Comparison of ENCODE assay signal across 16 cellular contexts in the genomic region with DNA sequence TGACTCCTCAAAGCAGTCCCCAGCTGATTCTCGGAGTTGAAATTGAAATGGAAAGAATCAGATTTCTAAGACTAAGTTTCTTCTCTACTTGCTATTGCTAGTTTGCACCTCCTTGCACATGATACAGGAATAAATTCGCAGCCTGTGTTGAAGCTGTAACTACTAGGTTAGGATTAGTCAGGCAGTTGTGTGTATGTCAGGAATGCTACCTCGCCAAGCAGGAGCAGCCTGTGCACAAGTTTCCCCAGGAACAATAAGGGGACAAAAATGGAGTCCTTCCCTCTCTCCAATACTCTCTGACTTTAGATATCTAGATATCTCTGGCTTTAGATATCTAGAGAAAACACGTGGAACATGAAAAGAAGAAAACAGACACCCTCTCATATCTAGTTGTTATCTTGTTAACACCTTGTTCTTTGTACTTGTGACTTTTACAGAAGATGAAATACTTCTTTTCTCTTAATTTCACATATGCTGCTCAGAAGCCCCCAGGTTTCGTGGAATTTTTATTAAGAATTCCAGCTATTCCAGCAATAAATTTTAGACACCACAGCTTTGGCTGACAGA. TPM values are rescaled to one million over a fixed set of nuclear protein-coding genes. Genes with fewer than 3 reads are reported as not detected.
DNase-seq lines count a peak whose midpoint lies in the region; ATAC-seq, FAIRE-seq and TF ChIP-seq lines count a peak whose summit lies in the region.
"Had no signal": no experiment of that assay in that cellular context is flagged by ENCODE, and none has a peak within 500 bp of the region (broad histone marks: within the 10 kb centered on the region; RNA-seq: fewer than 3 reads in every experiment).

No MANE protein-coding gene starts in this region.

- H3K4me2 ChIP-seq in mesendoderm (ENCODE audit: low read length), result no peak overlapping the region
- H3K4me2 ChIP-seq: BLaER1 treated with 17β-estradiol and CSF1 and Interleukin-3, amounts not matched to agents 10 nM and 100 nM; GM23338 had no signal

- no peak overlapping the region for H4K5ac ChIP-seq in mesendoderm (ENCODE audit: low read length)

- H3K4me3 ChIP-seq in mesendoderm (ENCODE audit: low read length) (no peak overlapping the region), small intestine (ENCODE audit: low read depth in 1 of 2, low read length in 2 of 2) (no peak overlapping the region)
- H3K4me3 ChIP-seq: BLaER1 treated with 17β-estradiol and CSF1 and Interleukin-3, amounts not matched to agents 10 nM and 100 nM; GM12878; GM23338 had no signal

- no peak overlapping the region for H2BK120ac ChIP-seq in mesendoderm (ENCODE audit: low read depth, low read length)

- no peak overlapping the region for H2BK5ac ChIP-seq in mesendoderm (ENCODE audit: low read length)

- H4K8ac ChIP-seq in mesendoderm (ENCODE audit: low read depth, low read length), result no peak overlapping the region

- no peak for TF ChIP-seq CTCF in chondrocyte (IDR thresholded peaks at IDR 0.05)

- no peak overlapping the region for H3K9ac ChIP-seq in mesendoderm (ENCODE audit: low read length)
- H3K9ac ChIP-seq: BLaER1 treated with 17β-estradiol and CSF1 and Interleukin-3, amounts not matched to agents 10 nM and 100 nM had no signal

- no peaks in the 10 kb centered on the region for H3K27me3 Mint-ChIP-seq in chondrocyte (ENCODE audit: low read depth)

- H3K27me3 ChIP-seq in mesendoderm (ENCODE audit: insufficient read depth, low read length, poor library complexity) (no peaks in the 10 kb centered on the region), small intestine (ENCODE audit: control insufficient read depth in 2 of 2, insufficient read depth in 2 of 2, low read length in 2 of 2) (no peaks in the 10 kb centered on the region)
- H3K27me3 ChIP-seq: BLaER1 treated with 17β-estradiol and CSF1 and Interleukin-3, amounts not matched to agents 10 nM and 100 nM had no signal

- no peak overlapping the region for H3K56ac ChIP-seq in mesendoderm (ENCODE audit: low read length)

- peaks cover 21% of the 10 kb centered on the region for H3K36me3 Mint-ChIP-seq in chondrocyte (ENCODE audit: low read depth)
- H3K36me3 Mint-ChIP-seq: CD4-positive, CD25-positive, alpha-beta regulatory T cell had no signal

- no CpG with 5 or more reads among the region's 5 CpGs for WGBS in mesendoderm (ENCODE audit: extremely low coverage, insufficient coverage, low lambda C conversion rate)
- 46 to 67% (median 50%) methylated on average over 5 of the region's 5 CpGs for WGBS in small intestine, 3 donors

- FAIRE-seq in small intestine (lab: Jason Lieb, UNC), result no peak
- FAIRE-seq: GM12878 had no signal

- H3K4me1 ChIP-seq in mesendoderm (ENCODE audit: control insufficient read depth, low read depth, low read length), result no peaks in the 10 kb centered on the region
- H3K4me1 ChIP-seq in small intestine (ENCODE audit: control insufficient read depth in 2 of 2, insufficient read depth in 1 of 2, low read depth in 1 of 2, low read length in 1 of 2), result no peaks in the 10 kb centered on the region
- H3K4me1 ChIP-seq: BLaER1 treated with 17β-estradiol and CSF1 and Interleukin-3, amounts not matched to agents 10 nM and 100 nM had no signal

- H3K79me1 ChIP-seq in mesendoderm (ENCODE audit: low read length), result no peaks in the 10 kb centered on the region

- H3K4me1 Mint-ChIP-seq in chondrocyte (ENCODE audit: low read depth), result peaks cover 96% of the 10 kb centered on the region
- H3K4me1 Mint-ChIP-seq: CD4-positive, CD25-positive, alpha-beta regulatory T cell had no signal

- H2AK5ac ChIP-seq in mesendoderm (ENCODE audit: low read length), result no peak overlapping the region

- no peak overlapping the region for H3K4ac ChIP-seq in mesendoderm (ENCODE audit: low read depth, low read length)

- no peak overlapping the region for H3K23ac ChIP-seq in mesendoderm (ENCODE audit: low read length)

- no peak overlapping the region for H3K18ac ChIP-seq in mesendoderm (ENCODE audit: low read length)

- DNase-seq in chondrocyte (ENCODE audit: low spot score) (no peak), mesendoderm (peak; percentile 24), renal cortical epithelial cell (ENCODE audit: low read depth) (peak; percentile 22), small intestine (no peak), SKM-1 treated with dmso at 0.1 percent for 144 hours (lab: John Stamatoyannopoulos, UW; ENCODE audit: unreplicated experiment) (no peak), HPDE6-E6E7 (ENCODE audit: extremely low spot score) (no peak)
- no peak for DNase-seq in stimulated activated CD4-positive, alpha-beta T cell treated with anti-CD3 and anti-CD28 coated beads, Interleukin-15, amount 100 ng/mL, for 24 hours
- DNase-seq: ACHN; CD4-positive, CD25-positive, alpha-beta regulatory T cell; DMS53; H7 had no signal

- H3K79me2 ChIP-seq in mesendoderm (ENCODE audit: control insufficient read depth, insufficient read depth, low read length), result no peaks in the 10 kb centered on the region

- H3K9me3 ChIP-seq in small intestine (ENCODE audit: control insufficient read depth, low read depth), result no peaks in the 10 kb centered on the region
- H3K9me3 ChIP-seq: BLaER1 treated with 17β-estradiol and CSF1 and Interleukin-3, amounts not matched to agents 10 nM and 100 nM had no signal

- no peak overlapping the region for H2BK15ac ChIP-seq in mesendoderm (replicated peaks; ENCODE audit: low read depth)

- peak; percentile 64 for ATAC-seq in SK-N-SH treated with all-trans-retinoic acid at 6 μM for 48 hours
- ATAC-seq: GM12878, GM23338 had no signal

- H3K27ac ChIP-seq in mesendoderm (ENCODE audit: low read depth, low read length) (no peak overlapping the region), small intestine (ENCODE audit: low read depth in 1 of 2, low read length in 1 of 2) (no peak overlapping the region)
- H3K27ac ChIP-seq: BLaER1 treated with 17β-estradiol and CSF1 and Interleukin-3, amounts not matched to agents 10 nM and 100 nM; HL-60 had no signal

- no peak overlapping the region for H3K4me3 Mint-ChIP-seq in chondrocyte (ENCODE audit: unreplicated experiment)
- H3K4me3 Mint-ChIP-seq: CD4-positive, CD25-positive, alpha-beta regulatory T cell; GM23338 had no signal

- no peaks in the 10 kb centered on the region for H3K9me3 Mint-ChIP-seq in chondrocyte (ENCODE audit: low read depth)
- H3K9me3 Mint-ChIP-seq: CD4-positive, CD25-positive, alpha-beta regulatory T cell; GM23338 had no signal

- peak overlapping the region; percentile 85 for H3K27ac Mint-ChIP-seq in chondrocyte (ENCODE audit: unreplicated experiment)
- H3K27ac Mint-ChIP-seq: CD4-positive, CD25-positive, alpha-beta regulatory T cell; GM23338 had no signal

- no peaks in the 10 kb centered on the region for H3K36me3 ChIP-seq in mesendoderm (ENCODE audit: control insufficient read depth, insufficient read depth, low read length)
- no peaks in the 10 kb centered on the region for H3K36me3 ChIP-seq in small intestine (ENCODE audit: control insufficient read depth in 2 of 2, insufficient read depth in 2 of 2, low read length in 2 of 2)
- H3K36me3 ChIP-seq: BLaER1 treated with 17β-estradiol and CSF1 and Interleukin-3, amounts not matched to agents 10 nM and 100 nM had no signal

TF ChIP-seq in SK-N-SH treated with all-trans-retinoic acid at 6 μM for 48 hours, 23 proteins besides CTCF, POLR2A, EP300 and RAD21:
- TF ChIP-seq TOX (CRISPR knock-in tag; IDR thresholded peaks at IDR 0.05; ENCODE audit: borderline replicate concordance) (no peak), PPARA (CRISPR knock-in tag; IDR thresholded peaks at IDR 0.05; ENCODE audit: borderline replicate concordance) (no peak), ZFP3 (CRISPR knock-in tag; IDR thresholded peaks at IDR 0.05) (no peak), TCF4 (CRISPR knock-in tag; IDR thresholded peaks at IDR 0.05; ENCODE audit: borderline replicate concordance) (no peak)
- TF ChIP-seq, protein P1, sequence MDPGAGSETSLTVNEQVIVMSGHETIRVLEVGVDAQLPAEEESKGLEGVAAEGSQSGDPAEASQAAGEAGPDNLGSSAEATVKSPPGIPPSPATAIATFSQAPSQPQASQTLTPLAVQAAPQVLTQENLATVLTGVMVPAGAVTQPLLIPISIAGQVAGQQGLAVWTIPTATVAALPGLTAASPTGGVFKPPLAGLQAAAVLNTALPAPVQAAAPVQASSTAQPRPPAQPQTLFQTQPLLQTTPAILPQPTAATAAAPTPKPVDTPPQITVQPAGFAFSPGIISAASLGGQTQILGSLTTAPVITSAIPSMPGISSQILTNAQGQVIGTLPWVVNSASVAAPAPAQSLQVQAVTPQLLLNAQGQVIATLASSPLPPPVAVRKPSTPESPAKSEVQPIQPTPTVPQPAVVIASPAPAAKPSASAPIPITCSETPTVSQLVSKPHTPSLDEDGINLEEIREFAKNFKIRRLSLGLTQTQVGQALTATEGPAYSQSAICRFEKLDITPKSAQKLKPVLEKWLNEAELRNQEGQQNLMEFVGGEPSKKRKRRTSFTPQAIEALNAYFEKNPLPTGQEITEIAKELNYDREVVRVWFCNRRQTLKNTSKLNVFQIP (CRISPR knock-in tag; IDR thresholded peaks at IDR 0.05; ENCODE audit: borderline replicate concordance, low read depth), result no peak
- TF ChIP-seq, protein P2, sequence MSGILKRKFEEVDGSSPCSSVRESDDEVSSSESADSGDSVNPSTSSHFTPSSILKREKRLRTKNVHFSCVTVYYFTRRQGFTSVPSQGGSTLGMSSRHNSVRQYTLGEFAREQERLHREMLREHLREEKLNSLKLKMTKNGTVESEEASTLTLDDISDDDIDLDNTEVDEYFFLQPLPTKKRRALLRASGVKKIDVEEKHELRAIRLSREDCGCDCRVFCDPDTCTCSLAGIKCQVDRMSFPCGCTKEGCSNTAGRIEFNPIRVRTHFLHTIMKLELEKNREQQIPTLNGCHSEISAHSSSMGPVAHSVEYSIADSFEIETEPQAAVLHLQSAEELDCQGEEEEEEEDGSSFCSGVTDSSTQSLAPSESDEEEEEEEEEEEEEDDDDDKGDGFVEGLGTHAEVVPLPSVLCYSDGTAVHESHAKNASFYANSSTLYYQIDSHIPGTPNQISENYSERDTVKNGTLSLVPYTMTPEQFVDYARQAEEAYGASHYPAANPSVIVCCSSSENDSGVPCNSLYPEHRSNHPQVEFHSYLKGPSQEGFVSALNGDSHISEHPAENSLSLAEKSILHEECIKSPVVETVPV (CRISPR knock-in tag; IDR thresholded peaks at IDR 0.05), result no peak

RNA-seq across cellular contexts. Expression of a gene that starts 56.2 kb away (rescaled TPM):
- total RNA-seq in chondrocyte (19.5 to 57.6 TPM (median 22.3 TPM) in 3 replicates), renal cortical epithelial cell (15.1 and 17.2 TPM in 2 replicates)
- 157 TPM for polyA plus RNA-seq in mesendoderm (2013, experiment 1 of 2)
- 149 TPM for polyA plus RNA-seq in mesendoderm (2013, experiment 2 of 2)
- polyA plus RNA-seq in small intestine, result 10 to 100 TPM in 1 of 3 donors, 1 to 10 TPM in 2; 1.6 to 24.0 (median 6.2) TPM

Comparison
In these comparisons a context has a peak if more than half of its experiments do, and no peak if none do; other contexts are left out.
1. DNase-seq: peak in mesendoderm (single experiment) and renal cortical epithelial cell (single experiment); none in chondrocyte (single experiment), stimulated activated CD4-positive, alpha-beta T cell treated with anti-CD3 and anti-CD28 coated beads, Interleukin-15, amount 100 ng/mL, for 24 hours (single experiment), small intestine (single experiment), SKM-1 treated with dmso at 0.1 percent for 144 hours (single experiment) and HPDE6-E6E7 (single experiment).